In genomic region chr14:59325906-59326305, GRCh38 we compare ENCODE assay signal across 1 cellular context.
A peak's percentile ranks its signal among the peaks of the same experiment; 100 is the strongest.
TF ChIP-seq lines count a peak whose summit lies in the region.

No MANE protein-coding gene starts in this region.

TF ChIP-seq in IMR-90, 13 proteins besides CTCF, POLR2A, EP300 and RAD21:
- TF ChIP-seq, protein P1, sequence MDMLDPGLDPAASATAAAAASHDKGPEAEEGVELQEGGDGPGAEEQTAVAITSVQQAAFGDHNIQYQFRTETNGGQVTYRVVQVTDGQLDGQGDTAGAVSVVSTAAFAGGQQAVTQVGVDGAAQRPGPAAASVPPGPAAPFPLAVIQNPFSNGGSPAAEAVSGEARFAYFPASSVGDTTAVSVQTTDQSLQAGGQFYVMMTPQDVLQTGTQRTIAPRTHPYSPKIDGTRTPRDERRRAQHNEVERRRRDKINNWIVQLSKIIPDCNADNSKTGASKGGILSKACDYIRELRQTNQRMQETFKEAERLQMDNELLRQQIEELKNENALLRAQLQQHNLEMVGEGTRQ (IDR thresholded peaks at IDR 0.05; ENCODE audit: low read depth, low read length) = no peak
- TF ChIP-seq RFX5 (IDR thresholded peaks at IDR 0.05; ENCODE audit: low read depth, low read length) (no peak), RCOR1 (IDR thresholded peaks at IDR 0.05; ENCODE audit: insufficient replicate concordance, low read length) (no peak), NFE2L2 (IDR thresholded peaks at IDR 0.05; ENCODE audit: low read depth, low read length) (no peak), BHLHE40 (IDR thresholded peaks at IDR 0.05; ENCODE audit: low read depth, low read length) (peak; percentile 25; the same call in 1 of the 2 replicates), CHD1 (IDR thresholded peaks at IDR 0.05; ENCODE audit: low read depth, low read length) (no peak), ELK1 (IDR thresholded peaks at IDR 0.05; ENCODE audit: borderline replicate concordance, low read depth, low read length) (no peak), SMC3 (IDR thresholded peaks at IDR 0.05; ENCODE audit: low read depth, low read length) (0 out of 2 replicates have a peak, but pooled peaks have one; percentile 7), MXI1 (IDR thresholded peaks at IDR 0.05; ENCODE audit: borderline replicate concordance, low read depth, low read length) (no peak), MAFK (IDR thresholded peaks at IDR 0.05; ENCODE audit: low read depth, low read length) (no peak)
